ENCODE assay signal across 14 cellular contexts in the genomic region with DNA sequence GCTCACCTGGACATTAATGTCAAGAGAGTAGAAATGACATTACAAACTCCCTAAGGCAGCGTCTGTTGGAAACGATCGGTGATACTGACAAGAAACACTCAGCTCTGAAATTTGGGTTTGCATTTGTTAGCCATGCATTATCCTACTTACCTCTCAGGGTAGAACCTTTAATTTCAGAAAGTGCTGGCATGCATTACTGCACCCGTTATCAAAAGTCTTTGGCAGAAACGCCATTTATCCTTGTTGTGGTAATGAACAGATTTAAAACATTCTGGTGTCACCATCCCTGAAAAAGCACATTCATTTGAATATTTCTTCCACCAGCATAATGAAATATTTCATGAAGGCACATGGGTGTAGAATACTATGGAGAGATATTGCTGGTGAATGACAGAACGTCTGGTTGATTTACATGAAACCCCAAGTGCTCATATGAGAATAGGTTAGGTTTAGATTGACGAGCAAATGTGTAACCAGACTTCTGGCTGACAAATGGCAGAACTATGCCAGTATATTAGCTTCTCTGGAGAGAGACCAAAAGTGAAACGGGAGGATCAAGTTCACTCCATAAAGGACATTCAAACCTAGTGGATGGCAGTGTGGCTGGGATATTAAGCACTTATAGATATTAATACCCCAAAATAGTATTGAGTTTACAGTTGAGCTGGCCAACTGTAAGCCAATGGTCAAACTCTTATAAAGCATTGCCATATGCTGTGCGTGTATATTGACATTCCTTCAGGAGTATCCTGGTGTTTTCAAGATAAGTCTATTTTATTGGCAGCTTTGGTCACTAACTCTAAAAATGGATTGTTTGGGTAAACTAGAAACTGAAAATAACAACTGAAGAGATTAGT. TPM values are rescaled to one million over a fixed set of nuclear protein-coding genes. Genes with fewer than 3 reads are reported as not detected.
DNase-seq lines count a peak whose midpoint lies in the region; TF ChIP-seq lines count a peak whose summit lies in the region.
"Had no signal": no experiment of that assay in that cellular context is flagged by ENCODE, and none has a peak within 500 bp of the region (broad histone marks: within the 10 kb centered on the region; RNA-seq: fewer than 3 reads in every experiment).

No MANE protein-coding gene starts in this region.

- peak overlapping the region; percentile 33 for H3K4me2 ChIP-seq in mesenchymal stem cell (ENCODE audit: low read length, poor library complexity, severe bottlenecking)

- H2AK5ac ChIP-seq in mesenchymal stem cell (ENCODE audit: low read length, severe bottlenecking) = peak overlapping the region; percentile 97

- no peak for TF ChIP-seq EP300 in suprapubic skin (IDR thresholded peaks at IDR 0.05)

- H4K91ac ChIP-seq in mesenchymal stem cell (ENCODE audit: low read length) = no peak overlapping the region

- no peak overlapping the region for H2BK15ac ChIP-seq in mesenchymal stem cell (ENCODE audit: low read depth, poor library complexity, severe bottlenecking)

- H3K4me1 ChIP-seq in ACC112 (ENCODE audit: control insufficient read depth, insufficient read depth, low read length, unreplicated experiment) (peaks cover 22% of the 10 kb centered on the region), mesenchymal stem cell (ENCODE audit: control insufficient read depth, insufficient read depth, low read depth, low read length) (peaks cover 10% of the 10 kb centered on the region), uterus (no peaks in the 10 kb centered on the region), suprapubic skin (peaks cover 22% of the 10 kb centered on the region)

- H3K27ac ChIP-seq in ACC112 (ENCODE audit: low read depth, low read length) (no peak overlapping the region), epithelial cell of prostate (peak overlapping the region; percentile 3), mesenchymal stem cell (ENCODE audit: low read length, poor library complexity, severe bottlenecking) (peak overlapping the region; percentile 96), dorsolateral prefrontal cortex (no peak overlapping the region), uterus (no peak overlapping the region), suprapubic skin (no peak overlapping the region)
- H3K27ac ChIP-seq: coronary artery had no signal

- H3K36me3 ChIP-seq in ACC112 (ENCODE audit: insufficient read depth, low read length) = no peaks in the 10 kb centered on the region
- no peaks in the 10 kb centered on the region for H3K36me3 ChIP-seq in mesenchymal stem cell (ENCODE audit: control insufficient read depth in 1 of 2, insufficient read depth in 2 of 2, low read depth in 1 of 2, low read length in 2 of 2)
- no peaks in the 10 kb centered on the region for H3K36me3 ChIP-seq in uterus
- H3K36me3 ChIP-seq in suprapubic skin = no peaks in the 10 kb centered on the region

- peak overlapping the region; percentile 88 for H2BK5ac ChIP-seq in mesenchymal stem cell (ENCODE audit: low read depth, low read length, poor library complexity, severe bottlenecking)

- DNase-seq in LoVo (ENCODE audit: low spot score) = peak; percentile 50
- DNase-seq in epithelial cell of prostate (ENCODE audit: low read depth, low spot score) = no peak
- DNase-seq in mesenchymal stem cell = no peak
- no peak for DNase-seq in dorsolateral prefrontal cortex
- DNase-seq in OCI-M2 (lab: John Stamatoyannopoulos, UW; ENCODE audit: unreplicated experiment) = no peak
- no peak for DNase-seq in uterus
- DNase-seq in suprapubic skin (ENCODE audit: low spot score in 2 of 2) = no peak
- DNase-seq: activated CD8-positive, alpha-beta memory T cell treated with anti-CD3 and anti-CD28 coated beads for 24 hours; DMS79 treated with DMSO at 0.1 percent for 48 hours; foreskin melanocyte; NCI-H2171 treated with DMSO at 0.1 percent for 48 hours had no signal

- H3K18ac ChIP-seq in mesenchymal stem cell (ENCODE audit: low read depth in 1 of 2, low read length in 2 of 2) = no peak overlapping the region

- H3K79me1 ChIP-seq in mesenchymal stem cell (replicated peaks; ENCODE audit: low read length, poor library complexity, severe bottlenecking) = peaks cover 8% of the 10 kb centered on the region

- TF ChIP-seq CTCF in dorsolateral prefrontal cortex (IDR thresholded peaks at IDR 0.05 in 54 of 56, conservative IDR thresholded peaks at IDR 0.05 in 2 of 56; ENCODE audit: low read depth in 1 of 56, partially characterized antibody in 56 of 56) = no peak
- TF ChIP-seq CTCF in uterus (IDR thresholded peaks at IDR 0.05) = no peak
- no peak for TF ChIP-seq CTCF in suprapubic skin (IDR thresholded peaks at IDR 0.05)

- no peak overlapping the region for H3K23ac ChIP-seq in mesenchymal stem cell (ENCODE audit: low read length in 2 of 2)

- intact Hi-C loops in dorsolateral prefrontal cortex (cut with DNase I) (loop anchor here in 1 of 2 donors (5.0 kb wide), 1 partner anchor 739 kb away; no protein-coding TSS in a partner anchor), uterus (cut with DNase I; ENCODE audit: low total_unique reads) (no loop called here)

- H2BK12ac ChIP-seq in mesenchymal stem cell (ENCODE audit: low read length in 2 of 2) = no peak overlapping the region

- H4K8ac ChIP-seq in mesenchymal stem cell (ENCODE audit: low read length) = no peak overlapping the region

- H3K79me2 ChIP-seq in ACC112 (ENCODE audit: control insufficient read depth, insufficient read depth, low read length, unreplicated experiment) = no peaks in the 10 kb centered on the region

- H3K14ac ChIP-seq in mesenchymal stem cell (ENCODE audit: low read length in 2 of 2) = no peak overlapping the region

- H2AFZ ChIP-seq in ACC112 (ENCODE audit: low read length, unreplicated experiment) = peak overlapping the region; percentile 89
- H2AFZ ChIP-seq in mesenchymal stem cell (ENCODE audit: low read depth, low read length) = no peak overlapping the region

- no peaks in the 10 kb centered on the region for H3K27me3 ChIP-seq in ACC112 (ENCODE audit: insufficient read depth, low read length)
- no peaks in the 10 kb centered on the region for H3K27me3 ChIP-seq in mesenchymal stem cell (ENCODE audit: control insufficient read depth in 1 of 2, insufficient read depth in 1 of 2, low read length in 2 of 2)
- H3K27me3 ChIP-seq in dorsolateral prefrontal cortex = peaks cover 0 to 4% (median 0%) of the 10 kb centered on the region in 45 donors
- H3K27me3 ChIP-seq in uterus = no peaks in the 10 kb centered on the region
- no peaks in the 10 kb centered on the region for H3K27me3 ChIP-seq in suprapubic skin

- H3K4ac ChIP-seq in mesenchymal stem cell (ENCODE audit: low read depth in 1 of 2, low read length in 2 of 2) = no peak overlapping the region

- H3K9me3 ChIP-seq in mesenchymal stem cell (ENCODE audit: control insufficient read depth, low read length) (no peaks in the 10 kb centered on the region), uterus (no peaks in the 10 kb centered on the region), suprapubic skin (no peaks in the 10 kb centered on the region)

- H3K9ac ChIP-seq in mesenchymal stem cell (ENCODE audit: low read length) = no peak overlapping the region

- H3K4me3 ChIP-seq in ACC112 (ENCODE audit: low read depth, low read length) (peak overlapping the region; percentile 62; the same call in 1 of the 2 replicates), mesenchymal stem cell (ENCODE audit: insufficient read depth in 1 of 2, low read depth in 1 of 2, low read length in 2 of 2) (no peak overlapping the region), dorsolateral prefrontal cortex (no peak overlapping the region), uterus (no peak overlapping the region), suprapubic skin (no peak overlapping the region)
- H3K4me3 ChIP-seq: coronary artery had no signal

- 92% methylated on average over 6 of the region's 9 CpGs for WGBS in mesenchymal stem cell
- 53% methylated on average over 9 of the region's 9 CpGs for WGBS in suprapubic skin

- TF ChIP-seq POLR2A in uterus (IDR thresholded peaks at IDR 0.05) = no peak
- no peak for TF ChIP-seq POLR2A in suprapubic skin (IDR thresholded peaks at IDR 0.05)

- no peak overlapping the region for H2BK120ac ChIP-seq in mesenchymal stem cell (ENCODE audit: low read depth, low read length)

RNA-seq across cellular contexts. Expression of a gene that starts 53.6 kb away (rescaled TPM):
- polyA plus RNA-seq in mesenchymal stem cell (2013, experiment 1 of 2) = 0.01 TPM
- 0.01 TPM for polyA plus RNA-seq in mesenchymal stem cell (2013, experiment 2 of 2)
- total RNA-seq in dorsolateral prefrontal cortex (not detected), uterus (1 to 10 TPM in 1 of 4 donors, under 1 TPM in 1, not detected in 2; 0.59 to 1.5 TPM), suprapubic skin (10 to 100 TPM in 2 of 4 donors, 1 to 10 TPM in 2; 4.4 to 13.8 (median 10.0) TPM)
- total RNA-seq: natural killer cell treated with Interleukin-12 subunit alpha and Interleukin-12 subunit beta and Interleukin-15 and Interleukin-18, amount 100 ng/mL, for 72 hours had no signal

Comparison
In these comparisons a context has a peak if more than half of its experiments do, and no peak if none do; other contexts are left out.
1. H3K27ac ChIP-seq: peak in epithelial cell of prostate (single experiment) and mesenchymal stem cell (single experiment); none in ACC112 (single experiment), dorsolateral prefrontal cortex (0 of 59), uterus (0 of 2) and suprapubic skin (single experiment).